Comparison of ENCODE assay signal across 20 cellular contexts in the genomic region with DNA sequence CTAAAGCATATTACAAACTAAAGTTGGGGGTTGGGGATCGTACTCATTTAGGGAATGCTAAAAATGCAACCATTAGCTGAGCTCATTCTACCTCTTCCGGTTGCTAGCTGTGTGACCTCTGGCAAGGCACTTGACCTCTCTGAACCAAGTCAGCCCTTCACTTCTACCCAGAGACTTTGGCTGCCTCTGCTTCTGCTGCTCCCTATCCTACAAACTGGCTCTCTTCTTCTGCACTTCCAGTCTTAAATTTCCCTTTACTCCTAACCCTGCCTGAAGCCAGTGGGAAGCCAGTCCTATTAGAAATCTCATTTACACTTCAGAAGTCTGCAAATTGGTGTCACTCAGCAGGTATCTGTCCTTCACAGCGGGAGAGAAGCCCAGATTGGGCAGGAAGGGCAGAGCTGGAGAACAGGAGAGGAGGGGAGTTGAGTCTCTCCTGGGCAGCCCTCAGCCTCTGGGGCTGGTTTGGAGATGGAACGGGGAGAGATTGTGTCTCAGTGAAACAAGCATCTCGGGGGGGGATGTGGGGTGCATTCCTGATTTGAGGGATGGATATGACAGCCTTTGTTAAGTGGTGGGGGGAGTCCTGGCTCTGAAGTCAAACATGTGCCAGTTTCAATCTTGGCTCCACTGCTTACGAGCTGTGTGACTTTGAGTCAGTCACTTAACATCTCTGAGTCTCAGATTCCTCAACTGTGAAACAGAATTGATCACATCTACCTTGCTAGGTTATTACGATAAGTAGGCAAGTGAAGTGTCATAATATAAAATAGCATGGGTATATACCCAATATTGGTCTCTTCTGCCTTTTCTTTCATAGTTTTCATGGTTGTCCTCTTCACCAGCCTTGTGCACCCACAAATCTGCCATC. TPM values are rescaled to one million over a fixed set of nuclear protein-coding genes. Genes with fewer than 3 reads are reported as not detected.
A peak's percentile ranks its signal among the peaks of the same experiment; 100 is the strongest.
DNase-seq lines count a peak whose midpoint lies in the region; FAIRE-seq and TF ChIP-seq lines count a peak whose summit lies in the region.
"Had no signal": no experiment of that assay in that cellular context is flagged by ENCODE, and none has a peak within 500 bp of the region (broad histone marks: within the 10 kb centered on the region; RNA-seq: fewer than 3 reads in every experiment).

No MANE protein-coding gene starts in this region.

- H3K4me1 Mint-ChIP-seq in chondrocyte (ENCODE audit: low read depth): peaks cover 12% of the 10 kb centered on the region

- H2BK15ac ChIP-seq in H1 (ENCODE audit: low read length): 0 out of 2 replicates have a peak overlapping the region, but pooled peaks have one; percentile 51

- no peak overlapping the region for H3K4me3 Mint-ChIP-seq in chondrocyte (ENCODE audit: unreplicated experiment)
- H3K4me3 Mint-ChIP-seq: activated CD4-positive, alpha-beta memory T cell treated with anti-CD3 and anti-CD28 coated beads, Interleukin-2, amount 10 ng/mL, durations not matched to agents 7 days and 5 days; CD14-positive monocyte had no signal

- H3K4me1 ChIP-seq in H1 (replicated peaks in 1 of 4; ENCODE audit: control insufficient read depth in 3 of 4, insufficient read depth in 4 of 4, low read length in 3 of 4) (peaks cover 23 to 32% (median 27%) of the 10 kb centered on the region in 4 experiments), mammary epithelial cell (ENCODE audit: insufficient read depth, low read length) (no peaks in the 10 kb centered on the region)
- H3K4me1 ChIP-seq: parathyroid adenoma had no signal

- no peaks in the 10 kb centered on the region for H3K79me1 ChIP-seq in H1 (ENCODE audit: low read depth, low read length)

- H2AK5ac ChIP-seq in H1 (ENCODE audit: low read depth, low read length): 0 out of 2 replicates have a peak overlapping the region, but pooled peaks have one; percentile 8

- no peak overlapping the region; the same call in 1 of the 2 replicates for H2BK12ac ChIP-seq in H1 (ENCODE audit: low read depth, low read length)

- H3K27me3 ChIP-seq in H1 (replicated peaks in 1 of 4; ENCODE audit: control insufficient read depth in 3 of 4, extremely low read depth in 1 of 4, insufficient read depth in 3 of 4, low read length in 3 of 4) (peaks cover 0 to 12% (median 10%) of the 10 kb centered on the region in 4 experiments; a peak in 6 of 7 replicates), mammary epithelial cell (ENCODE audit: insufficient read depth, low read length) (peaks cover under 1% of the 10 kb centered on the region)

- H3K27ac ChIP-seq in H1 (ENCODE audit: low read depth, low read length) (no peak overlapping the region), mammary epithelial cell (ENCODE audit: insufficient read depth, low read depth, low read length) (no peak overlapping the region)
- H3K27ac ChIP-seq: parathyroid adenoma, spleen had no signal

- no peak overlapping the region for H3K27ac Mint-ChIP-seq in chondrocyte (ENCODE audit: unreplicated experiment)
- H3K27ac Mint-ChIP-seq: activated CD4-positive, alpha-beta memory T cell treated with anti-CD3 and anti-CD28 coated beads, Interleukin-2, amount 10 ng/mL, durations not matched to agents 7 days and 5 days; CD14-positive monocyte had no signal

- no peaks in the 10 kb centered on the region for H3K23me2 ChIP-seq in H1 (ENCODE audit: low read depth, low read length)

- H3K9me3 ChIP-seq in H1 (ENCODE audit: insufficient read depth in 2 of 2, low read depth in 1 of 2, low read length in 1 of 2) (no peaks in the 10 kb centered on the region), mammary epithelial cell (replicated peaks; ENCODE audit: insufficient read depth, low read length) (no peaks in the 10 kb centered on the region)
- H3K9me3 ChIP-seq: spleen had no signal

- 22% methylated on average over 7 of the region's 7 CpGs; no CpG with 5 or more reads in 1 of the 2 experiments for WGBS in H1 (ENCODE audit: extremely low coverage in 1 of 2, insufficient coverage in 1 of 2, insufficient read length in 1 of 2, insufficient replicate concordance in 2 of 2, low coverage in 1 of 2, low lambda C conversion rate in 2 of 2, missing lambda C conversion rate in 1 of 2), 2 experiments
- WGBS in mammary epithelial cell (ENCODE audit: low coverage, missing lambda C conversion rate): 42% methylated on average over 6 of the region's 7 CpGs

- TF ChIP-seq POLR2A in H1 (IDR thresholded peaks at IDR 0.05; ENCODE audit: control extremely low read depth in 1 of 2, low read depth in 2 of 2, low read length in 2 of 2): peak in 1 of 2 experiments; percentile 46; a peak in 1 of 3 replicates

- no peak overlapping the region for H3K23ac ChIP-seq in H1 (ENCODE audit: insufficient read length)

- TF ChIP-seq CTCF in H1 (IDR thresholded peaks at IDR 0.05; ENCODE audit: control extremely low read depth in 1 of 3, insufficient read depth in 1 of 3, low read depth in 1 of 3, low read length in 3 of 3): no peak
- no peak for TF ChIP-seq CTCF in mammary epithelial cell (conservative IDR thresholded peaks at IDR 0.05 in 1 of 2, IDR thresholded peaks at IDR 0.05 in 1 of 2; ENCODE audit: extremely low read depth in 1 of 2, insufficient read depth in 1 of 2, low read depth in 1 of 2, low read length in 2 of 2)
- TF ChIP-seq CTCF in chondrocyte (IDR thresholded peaks at IDR 0.05): no peak

- H3K4me2 ChIP-seq in H1 (ENCODE audit: insufficient read depth in 1 of 2, low read depth in 2 of 2, low read length in 2 of 2): peak overlapping the region; percentile 1 to 43
- no peak overlapping the region for H3K4me2 ChIP-seq in mammary epithelial cell (ENCODE audit: insufficient read depth, low read depth, low read length)

- peak overlapping the region in 3 of 4 experiments; percentile 9 to 23 (median 18); a peak in 2 of 8 replicates for H3K4me3 ChIP-seq in H1 (ENCODE audit: extremely low read depth in 1 of 4, insufficient read depth in 2 of 4, low read depth in 3 of 4, low read length in 4 of 4)
- H3K4me3 ChIP-seq in mammary epithelial cell (replicated peaks in 1 of 3; ENCODE audit: insufficient read depth in 1 of 3, low read depth in 2 of 3, low read length in 3 of 3): no peak overlapping the region
- H3K4me3 ChIP-seq: spleen had no signal

- H3K56ac ChIP-seq in H1 (replicated peaks; ENCODE audit: insufficient read length, low read depth, low read length): no peak overlapping the region

- CTCF ChIA-PET in H1 (lab: Charles Lee; ENCODE audit: partially characterized antibody): interaction anchor here (0.8 to 6.0 kb wide), 9 partner anchors 15 to 136 kb away, joined by 3 to 41 read pairs (median 4); no protein-coding TSS in a partner anchor
- CTCF ChIA-PET in mammary epithelial cell (lab: Charles Lee; ENCODE audit: low non-redundant PET): no interaction called here

- H4K20me1 ChIP-seq in H1 (replicated peaks in 1 of 2; ENCODE audit: control insufficient read depth in 1 of 2, insufficient read depth in 2 of 2, low read length in 2 of 2) (no peaks in the 10 kb centered on the region), mammary epithelial cell (ENCODE audit: insufficient read depth, low read length) (no peaks in the 10 kb centered on the region)

- no TSS peak for BruUV-seq in mammary epithelial cell (replicated peaks; lab: Mats Ljungman, UMichigan)

- POLR2A ChIA-PET in H1 (lab: Charles Lee; ENCODE audit: partially characterized antibody): interaction anchor here (0.6 to 7.0 kb wide), 6 partner anchors 8 to 132 kb away, joined by 3 to 61 read pairs (median 5); a partner anchor contains a TSS

- H3K27me3 Mint-ChIP-seq in chondrocyte (ENCODE audit: low read depth): peaks cover 28% of the 10 kb centered on the region

- no peaks in the 10 kb centered on the region for H3K9me3 Mint-ChIP-seq in chondrocyte (ENCODE audit: low read depth)
- H3K9me3 Mint-ChIP-seq: activated CD4-positive, alpha-beta memory T cell treated with anti-CD3 and anti-CD28 coated beads, Interleukin-2, amount 10 ng/mL, durations not matched to agents 7 days and 5 days; CD14-positive monocyte had no signal

- no peak overlapping the region for H3K14ac ChIP-seq in H1 (ENCODE audit: insufficient read length)

- H3K4ac ChIP-seq in H1 (replicated peaks; ENCODE audit: insufficient read length, low read depth, low read length): no peak overlapping the region

- H4K8ac ChIP-seq in H1 (ENCODE audit: extremely low read depth, insufficient read depth, low read length): no peak overlapping the region

- no peak overlapping the region for H4K91ac ChIP-seq in H1 (replicated peaks; ENCODE audit: insufficient read length, low read length)

- TF ChIP-seq RAD21 in H1 (IDR thresholded peaks at IDR 0.05 in 1 of 2, conservative IDR thresholded peaks at IDR 0.05 in 1 of 2; ENCODE audit: low read depth in 2 of 2, low read length in 2 of 2): peak; percentile 1 to 7; a peak in 1 of 4 replicates

- H2BK120ac ChIP-seq in H1 (replicated peaks; ENCODE audit: low read depth, low read length): no peak overlapping the region

- intact Hi-C loops in mammary epithelial cell (cut with micrococcal nuclease): no loop called here

- in situ Hi-C loops in mammary epithelial cell (cut with MboI; ENCODE audit: low sequenced_read_pairs in 2 of 2): loop anchor here in 1 of 2 donors (10.0 kb wide), 1 partner anchor 149 kb away; a partner anchor contains a TSS

- no peak overlapping the region for H4K5ac ChIP-seq in H1 (ENCODE audit: insufficient read length, low read depth, low read length)

- no peak overlapping the region for H2AFZ ChIP-seq in H1 (ENCODE audit: low read length)
- H2AFZ ChIP-seq in mammary epithelial cell (ENCODE audit: low read depth, low read length): no peak overlapping the region
- H2AFZ ChIP-seq: parathyroid adenoma had no signal

- H3K9ac ChIP-seq in H1 (replicated peaks in 1 of 4; ENCODE audit: extremely low read depth in 1 of 4, low read depth in 3 of 4, low read length in 3 of 4) (no peak overlapping the region), mammary epithelial cell (ENCODE audit: insufficient read depth, low read length) (no peak overlapping the region)
- H3K9ac ChIP-seq: parathyroid adenoma had no signal

- H3K79me2 ChIP-seq in H1 (ENCODE audit: control insufficient read depth in 1 of 2, insufficient read depth in 2 of 2, low read length in 2 of 2) (no peaks in the 10 kb centered on the region), mammary epithelial cell (ENCODE audit: insufficient read depth, low read length) (no peaks in the 10 kb centered on the region)
- H3K79me2 ChIP-seq: parathyroid adenoma had no signal

- dilution Hi-C loops in mammary epithelial cell (cut with HindIII; ENCODE audit: low sequenced_read_pairs): loop anchor here (5.0 kb wide), 1 partner anchor 116 kb away; no protein-coding TSS in a partner anchor

- peak overlapping the region; percentile 52; the same call in 1 of the 2 replicates for H2BK20ac ChIP-seq in H1 (ENCODE audit: low read length)

- H3K36me3 Mint-ChIP-seq in chondrocyte (ENCODE audit: low read depth): peaks cover 1% of the 10 kb centered on the region
- H3K36me3 Mint-ChIP-seq: CD14-positive monocyte had no signal

- peak overlapping the region; percentile 91; the same call in 1 of the 2 replicates for H2BK5ac ChIP-seq in H1 (ENCODE audit: low read depth, low read length)

- H3K36me3 ChIP-seq in H1 (ENCODE audit: control insufficient read depth in 2 of 4, insufficient read depth in 4 of 4, low read length in 3 of 4) (no peaks in the 10 kb centered on the region), mammary epithelial cell (ENCODE audit: insufficient read depth, low read length) (no peaks in the 10 kb centered on the region)
- H3K36me3 ChIP-seq: spleen had no signal

- no peak for TF ChIP-seq EP300 in H1 (IDR thresholded peaks at IDR 0.05; ENCODE audit: borderline replicate concordance in 1 of 2, low read depth in 2 of 2, low read length in 2 of 2)

- H3K18ac ChIP-seq in H1 (ENCODE audit: extremely low read depth, low read length): no peak overlapping the region

- FAIRE-seq in H1 (lab: Jason Lieb, UNC): peak; percentile 93

- DNase-seq in NCI-H82 (lab: John Stamatoyannopoulos, UW) (peak; percentile 25), NCI-H82 treated with DMSO at 0.1 percent for 48 hours (lab: John Stamatoyannopoulos, UW; ENCODE audit: unreplicated experiment) (no peak), M059J (ENCODE audit: low read depth) (peak; percentile 47), H1 (ENCODE audit: low read depth in 1 of 2, low spot score in 2 of 2) (peak; percentile 70 to 85), renal cortical epithelial cell (ENCODE audit: low read depth) (peak; percentile 26), NCI-H774 (lab: John Stamatoyannopoulos, UW) (no peak), mammary epithelial cell (no peak), chondrocyte (ENCODE audit: low spot score) (no peak)
- DNase-seq: activated CD4-positive, alpha-beta memory T cell treated with anti-CD3 and anti-CD28 coated beads, Interleukin-2, amount 10 ng/mL, durations not matched to agents 7 days and 5 days; DMS79; effector memory CD4-positive, alpha-beta T cell; hypothalamus; KBM-7; left ventricle myocardium superior; NCI-H1105 treated with DMSO at 0.1 percent for 48 hours; NCI-H2171 treated with DMSO at 0.1 percent for 48 hours; spleen; stimulated activated naive CD4-positive, alpha-beta T cell treated with Interleukin-2 at 50 U/mL for 16 hours had no signal

RNA-seq across cellular contexts. Expression of a gene that starts 7.8 kb away (rescaled TPM):
- total RNA-seq in M059J (2014; rRNA removed; shearing (Covaris generic)): 11.5 and 15.7 TPM in 2 replicates
- total RNA-seq in H1 (2021; fragmentation: NEBNext Ultra II Directional; extraction: Animal tissue kit (Norgen Biotek cat#: 25700)): 122 and 125 TPM in 2 replicates
- polyA plus RNA-seq in H1 (2011; rRNA removed): 112 and 167 TPM in 2 replicates
- polyA plus RNA-seq in H1 (2011; cell fraction: cytosol; rRNA removed): 150 TPM
- polyA plus RNA-seq in H1 (2011; cell fraction: nucleus; rRNA removed): 209 TPM
- polyA plus RNA-seq in H1 (2012, experiment 1 of 2): 89.9 to 128 TPM (median 107 TPM) in 4 replicates
- polyA plus RNA-seq in H1 (2012, experiment 2 of 2): 126 TPM
- 61.5 TPM for polyA plus RNA-seq in H1 (2013, experiment 1 of 2)
- 61.2 TPM for polyA plus RNA-seq in H1 (2013, experiment 2 of 2)
- 157 and 180 TPM in 2 replicates for polyA minus RNA-seq in H1 (2011; rRNA and poly(A)+ RNA removed)
- 130 TPM for polyA minus RNA-seq in H1 (2011; cell fraction: cytosol; rRNA and poly(A)+ RNA removed)
- 229 TPM for polyA minus RNA-seq in H1 (2011; cell fraction: nucleus; rRNA and poly(A)+ RNA removed)
- total RNA-seq in renal cortical epithelial cell: 58.3 and 85.3 TPM in 2 replicates
- 10 to 100 TPM; 31.8 to 42.7 TPM for total RNA-seq in mammary epithelial cell
- 29.2 TPM for polyA plus RNA-seq in mammary epithelial cell
- 80.7 TPM for polyA minus RNA-seq in mammary epithelial cell
- total RNA-seq in chondrocyte: 28.6 to 30.4 TPM (median 30.2 TPM) in 3 replicates

RNA-seq across cellular contexts. Expression of a gene that starts 25.5 kb away (rescaled TPM):
- 30.5 and 37.6 TPM in 2 replicates for total RNA-seq in M059J (2014; rRNA removed; shearing (Covaris generic))
- total RNA-seq in H1 (2021; fragmentation: NEBNext Ultra II Directional; extraction: Animal tissue kit (Norgen Biotek cat#: 25700)): 2.9 and 4.0 TPM in 2 replicates
- polyA plus RNA-seq in H1 (2011; rRNA removed) (5.0 and 5.2 TPM in 2 replicates), mammary epithelial cell (7.9 TPM)
- polyA plus RNA-seq in H1 (2011; cell fraction: cytosol; rRNA removed): 5.5 TPM
- 6.6 TPM for polyA plus RNA-seq in H1 (2011; cell fraction: nucleus; rRNA removed)
- 2.5 to 5.7 TPM (median 4.1 TPM) in 4 replicates for polyA plus RNA-seq in H1 (2012, experiment 1 of 2)
- 3.0 TPM for polyA plus RNA-seq in H1 (2012, experiment 2 of 2)
- 3.1 TPM for polyA plus RNA-seq in H1 (2013, experiment 1 of 2)
- polyA plus RNA-seq in H1 (2013, experiment 2 of 2): 2.1 TPM
- 1.8 and 2.0 TPM in 2 replicates for polyA minus RNA-seq in H1 (2011; rRNA and poly(A)+ RNA removed)
- 0.81 TPM for polyA minus RNA-seq in H1 (2011; cell fraction: cytosol; rRNA and poly(A)+ RNA removed)
- polyA minus RNA-seq in H1 (2011; cell fraction: nucleus; rRNA and poly(A)+ RNA removed): 3.0 TPM
- total RNA-seq in renal cortical epithelial cell (2.1 and 9.4 TPM in 2 replicates), mammary epithelial cell (1 to 10 TPM; 1.0 to 2.9 TPM), chondrocyte (3.8 to 4.5 TPM (median 4.5 TPM) in 3 replicates)
- 16.8 TPM for polyA minus RNA-seq in mammary epithelial cell

Comparison
In these comparisons a context has a peak if more than half of its experiments do, and no peak if none do; other contexts are left out.
1. DNase-seq: peak in NCI-H82 (single experiment), M059J (single experiment), H1 (2 of 2) and renal cortical epithelial cell (single experiment); none in NCI-H82 treated with DMSO at 0.1 percent for 48 hours (single experiment), NCI-H774 (single experiment), mammary epithelial cell (single experiment) and chondrocyte (single experiment).
2. H3K4me3 ChIP-seq: peak in H1 (3 of 4); none in mammary epithelial cell (0 of 3).